Comparison of ENCODE assay signal across 15 cellular contexts in genomic region chr12:125406131-125406530, GRCh38.
DNase-seq lines count a peak whose midpoint lies in the region; ATAC-seq, FAIRE-seq and TF ChIP-seq lines count a peak whose summit lies in the region.
"Had no signal": no experiment of that assay in that cellular context is flagged by ENCODE, and none has a peak within 500 bp of the region (broad histone marks: within the 10 kb centered on the region; RNA-seq: fewer than 3 reads in every experiment).

No MANE protein-coding gene starts in this region.

- WGBS in mesenchymal stem cell: 71% methylated on average over 5 of the region's 5 CpGs

- no peaks in the 10 kb centered on the region for H3K27me3 ChIP-seq in mesenchymal stem cell (ENCODE audit: control insufficient read depth in 1 of 2, insufficient read depth in 1 of 2, low read length in 2 of 2)
- H3K27me3 ChIP-seq: colonic mucosa, thyroid gland had no signal

- DNase-seq in GM10248 (ENCODE audit: extremely low spot score) (peak; percentile 21), mesenchymal stem cell (no peak), RCC 7860 (ENCODE audit: low spot score) (no peak)
- no peak for DNase-seq in activated CD8-positive, alpha-beta memory T cell treated with anti-CD3 and anti-CD28 coated beads, Interleukin-2, amount 10 ng/mL, durations not matched to agents 7 days and 5 days
- DNase-seq in activated CD4-positive, alpha-beta memory T cell treated with anti-CD3 and anti-CD28 coated beads for 36 hours: no peak
- DNase-seq: Calu3; colonic mucosa; naive thymus-derived CD8-positive, alpha-beta T cell; thyroid gland had no signal

- POLR2A ChIA-PET in GM10248 (lab: Yijun Ruan, JAX): no interaction called here
- POLR2A ChIA-PET in activated CD4-positive, alpha-beta memory T cell treated with anti-CD3 and anti-CD28 coated beads for 36 hours (lab: Charles Lee): no interaction called here

- intact Hi-C loops in activated CD4-positive, alpha-beta memory T cell treated with anti-CD3 and anti-CD28 coated beads for 36 hours (cut with micrococcal nuclease): no loop called here

- no peak overlapping the region for H2BK15ac ChIP-seq in mesenchymal stem cell (ENCODE audit: low read depth, poor library complexity, severe bottlenecking)

- no peaks in the 10 kb centered on the region for H3K4me1 ChIP-seq in mesenchymal stem cell (ENCODE audit: control insufficient read depth, insufficient read depth, low read depth, low read length)
- H3K4me1 ChIP-seq: A549, colonic mucosa, thyroid gland had no signal

- CTCF ChIA-PET in GM10248 (lab: Yijun Ruan, JAX): interaction anchor here (1.0 to 1.6 kb wide), 2 partner anchors 75 to 224 kb away, joined by 3 to 4 read pairs; no protein-coding TSS in a partner anchor
- CTCF ChIA-PET in activated CD8-positive, alpha-beta memory T cell treated with anti-CD3 and anti-CD28 coated beads, Interleukin-2, amount 10 ng/mL, durations not matched to agents 7 days and 5 days (lab: Charles Lee): no interaction called here
- CTCF ChIA-PET in activated CD4-positive, alpha-beta memory T cell treated with anti-CD3 and anti-CD28 coated beads for 36 hours (lab: Charles Lee): no interaction called here

- ATAC-seq in GM19328 (IDR thresholded peaks at IDR 0.05; ENCODE audit: unreplicated experiment) (peak; percentile 75), HG02623 (IDR thresholded peaks at IDR 0.05; ENCODE audit: unreplicated experiment) (peak; percentile 90), HG03442 (IDR thresholded peaks at IDR 0.05; ENCODE audit: unreplicated experiment) (peak; percentile 88)
- ATAC-seq in activated CD8-positive, alpha-beta memory T cell treated with anti-CD3 and anti-CD28 coated beads, Interleukin-2, amount 10 ng/mL, durations not matched to agents 7 days and 5 days: no peak
- ATAC-seq: A549; naive thymus-derived CD8-positive, alpha-beta T cell; Panc1; sciatic nerve had no signal

- H3K4me3 Mint-ChIP-seq in activated CD8-positive, alpha-beta memory T cell treated with anti-CD3 and anti-CD28 coated beads, Interleukin-2, amount 10 ng/mL, durations not matched to agents 7 days and 5 days: no peak overlapping the region
- no peak overlapping the region for H3K4me3 Mint-ChIP-seq in activated CD4-positive, alpha-beta memory T cell treated with anti-CD3 and anti-CD28 coated beads for 36 hours
- H3K4me3 Mint-ChIP-seq: naive thymus-derived CD8-positive, alpha-beta T cell had no signal

- H3K9me3 Mint-ChIP-seq in activated CD8-positive, alpha-beta memory T cell treated with anti-CD3 and anti-CD28 coated beads, Interleukin-2, amount 10 ng/mL, durations not matched to agents 7 days and 5 days (ENCODE audit: low read depth): no peaks in the 10 kb centered on the region
- no peaks in the 10 kb centered on the region for H3K9me3 Mint-ChIP-seq in activated CD4-positive, alpha-beta memory T cell treated with anti-CD3 and anti-CD28 coated beads for 36 hours

- H4K91ac ChIP-seq in mesenchymal stem cell (ENCODE audit: low read length): no peak overlapping the region

- no peak overlapping the region for H3K14ac ChIP-seq in mesenchymal stem cell (ENCODE audit: low read length in 2 of 2)

- H2AFZ ChIP-seq in mesenchymal stem cell (ENCODE audit: low read depth, low read length): no peak overlapping the region

- no peak overlapping the region for H4K8ac ChIP-seq in mesenchymal stem cell (ENCODE audit: low read length)

- H3K79me1 ChIP-seq in mesenchymal stem cell (replicated peaks; ENCODE audit: low read length, poor library complexity, severe bottlenecking): no peaks in the 10 kb centered on the region

- no peak for TF ChIP-seq CTCF in GM10248 (IDR thresholded peaks at IDR 0.05; ENCODE audit: control extremely low read depth, extremely low read depth, low read depth, missing control alignments)

- no peak overlapping the region for H2AK5ac ChIP-seq in mesenchymal stem cell (ENCODE audit: low read length, severe bottlenecking)

- H3K4me1 Mint-ChIP-seq in activated CD8-positive, alpha-beta memory T cell treated with anti-CD3 and anti-CD28 coated beads, Interleukin-2, amount 10 ng/mL, durations not matched to agents 7 days and 5 days: no peaks in the 10 kb centered on the region
- H3K4me1 Mint-ChIP-seq in activated CD4-positive, alpha-beta memory T cell treated with anti-CD3 and anti-CD28 coated beads for 36 hours (ENCODE audit: low read depth): no peaks in the 10 kb centered on the region
- H3K4me1 Mint-ChIP-seq: naive thymus-derived CD8-positive, alpha-beta T cell had no signal

- H3K27ac Mint-ChIP-seq in activated CD8-positive, alpha-beta memory T cell treated with anti-CD3 and anti-CD28 coated beads, Interleukin-2, amount 10 ng/mL, durations not matched to agents 7 days and 5 days: no peak overlapping the region
- H3K27ac Mint-ChIP-seq in activated CD4-positive, alpha-beta memory T cell treated with anti-CD3 and anti-CD28 coated beads for 36 hours: no peak overlapping the region
- H3K27ac Mint-ChIP-seq: naive thymus-derived CD8-positive, alpha-beta T cell had no signal

- no peak overlapping the region for H2BK5ac ChIP-seq in mesenchymal stem cell (ENCODE audit: low read depth, low read length, poor library complexity, severe bottlenecking)

- H3K27me3 Mint-ChIP-seq in activated CD8-positive, alpha-beta memory T cell treated with anti-CD3 and anti-CD28 coated beads, Interleukin-2, amount 10 ng/mL, durations not matched to agents 7 days and 5 days: peaks cover 3% of the 10 kb centered on the region
- H3K27me3 Mint-ChIP-seq in activated CD4-positive, alpha-beta memory T cell treated with anti-CD3 and anti-CD28 coated beads for 36 hours: no peaks in the 10 kb centered on the region

- no peak overlapping the region for H2BK12ac ChIP-seq in mesenchymal stem cell (ENCODE audit: low read length in 2 of 2)

- no peak overlapping the region for H3K4me2 ChIP-seq in mesenchymal stem cell (ENCODE audit: low read length, poor library complexity, severe bottlenecking)
- H3K4me2 ChIP-seq: A549 had no signal

- H2BK120ac ChIP-seq in mesenchymal stem cell (ENCODE audit: low read depth, low read length): no peak overlapping the region

- no peak overlapping the region for H3K18ac ChIP-seq in mesenchymal stem cell (ENCODE audit: low read depth in 1 of 2, low read length in 2 of 2)

- no peak overlapping the region for H3K23ac ChIP-seq in mesenchymal stem cell (ENCODE audit: low read length in 2 of 2)

- H3K9ac ChIP-seq in mesenchymal stem cell (ENCODE audit: low read length): no peak overlapping the region

- H3K9me3 ChIP-seq in mesenchymal stem cell (ENCODE audit: control insufficient read depth, low read length): peaks cover 13% of the 10 kb centered on the region
- H3K9me3 ChIP-seq: colonic mucosa, thyroid gland had no signal

- no peak overlapping the region for H3K4ac ChIP-seq in mesenchymal stem cell (ENCODE audit: low read depth in 1 of 2, low read length in 2 of 2)

- H3K4me3 ChIP-seq in mesenchymal stem cell (ENCODE audit: insufficient read depth in 1 of 2, low read depth in 1 of 2, low read length in 2 of 2): no peak overlapping the region
- H3K4me3 ChIP-seq: A549, colonic mucosa, thyroid gland had no signal

- H3K27ac ChIP-seq in mesenchymal stem cell (ENCODE audit: low read length, poor library complexity, severe bottlenecking): no peak overlapping the region
- H3K27ac ChIP-seq: A549, colonic mucosa, thyroid gland had no signal

- no peaks in the 10 kb centered on the region for H3K36me3 Mint-ChIP-seq in activated CD8-positive, alpha-beta memory T cell treated with anti-CD3 and anti-CD28 coated beads, Interleukin-2, amount 10 ng/mL, durations not matched to agents 7 days and 5 days
- no peaks in the 10 kb centered on the region for H3K36me3 Mint-ChIP-seq in activated CD4-positive, alpha-beta memory T cell treated with anti-CD3 and anti-CD28 coated beads for 36 hours
- H3K36me3 Mint-ChIP-seq: naive thymus-derived CD8-positive, alpha-beta T cell had no signal

- no peak for FAIRE-seq in RCC 7860 (lab: Jason Lieb, UNC)
- FAIRE-seq: A549 had no signal

- H3K36me3 ChIP-seq in mesenchymal stem cell (ENCODE audit: control insufficient read depth in 1 of 2, insufficient read depth in 2 of 2, low read depth in 1 of 2, low read length in 2 of 2): no peaks in the 10 kb centered on the region
- H3K36me3 ChIP-seq: colonic mucosa, thyroid gland had no signal
